21 cellular contexts compared by ENCODE assay signal in the genomic region with DNA sequence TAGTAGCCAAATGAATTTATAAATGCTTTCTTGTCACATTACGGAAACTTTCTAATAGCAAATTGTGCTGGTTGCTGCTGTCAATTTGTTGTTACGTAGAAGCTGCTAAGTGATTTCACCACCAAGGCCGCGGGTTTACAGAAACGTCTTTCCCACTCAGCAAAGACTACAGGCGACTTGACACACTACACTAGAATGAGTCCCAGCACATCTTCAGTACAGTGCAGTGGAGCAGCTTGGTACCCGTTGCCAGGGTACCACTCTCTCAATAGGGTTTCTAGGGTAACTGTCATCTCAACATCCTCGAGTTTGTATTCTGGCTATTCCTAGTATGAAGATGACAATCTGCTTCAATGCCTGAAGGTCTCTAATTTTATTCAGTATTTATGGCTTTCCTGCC.
"Had no signal": no experiment of that assay in that cellular context is flagged by ENCODE, and none has a peak within 500 bp of the region (broad histone marks: within the 10 kb centered on the region; RNA-seq: fewer than 3 reads in every experiment).

No MANE protein-coding gene starts in this region.

- H3K4me3 Mint-ChIP-seq: effector memory CD8-positive, alpha-beta T cell; natural killer cell treated with Interleukin-12 subunit alpha and Interleukin-12 subunit beta and Interleukin-15 and Interleukin-18, amount 100 ng/mL, for 72 hours; stimulated activated naive B cell treated with anti-CD40 and anti-IgM and Interleukin-4, amounts not matched to agents 10 μg/mL and 1 μg/mL and 100 μg/mL, for 72 hours; stimulated activated naive CD8-positive, alpha-beta T cell treated with anti-CD3 and anti-CD28 coated beads, Interleukin-15, amount 100 ng/mL, for 72 hours had no signal

- H3K4me1 Mint-ChIP-seq: stimulated activated naive CD8-positive, alpha-beta T cell treated with anti-CD3 and anti-CD28 coated beads, Interleukin-15, amount 100 ng/mL, for 72 hours had no signal

- H3K9me3 ChIP-seq: pancreas, spleen, thoracic aorta, transverse colon had no signal

- H3K36me3 Mint-ChIP-seq: stimulated activated naive B cell treated with anti-CD40 and anti-IgM and Interleukin-4, amounts not matched to agents 10 μg/mL and 1 μg/mL and 100 μg/mL, for 72 hours had no signal

- H3K4me1 ChIP-seq: pancreas, spleen, transverse colon had no signal

- H3K27me3 ChIP-seq: hepatocyte, pancreas had no signal

- H3K36me3 ChIP-seq: pancreas, spleen, thoracic aorta, transverse colon had no signal

- DNase-seq: cortex of kidney; effector memory CD8-positive, alpha-beta T cell; erythroblast; foreskin melanocyte; left colon; left ventricle myocardium superior; mesenchymal stem cell; midbrain; occipital lobe; pancreas; spleen; stimulated activated CD4-positive, alpha-beta T cell treated with anti-CD3 and anti-CD28 coated beads, Interleukin-2, amount 100 ng/mL, for 24 hours; stimulated activated CD4-positive, alpha-beta T cell treated with anti-CD3 and anti-CD28 coated beads, Interleukin-4, amount 100 ng/mL, for 4 hours; stimulated activated naive B cell treated with anti-CD40 and anti-IgM and Interleukin-4, amounts not matched to agents 10 μg/mL and 1 μg/mL and 100 μg/mL, for 72 hours; stimulated activated naive CD8-positive, alpha-beta T cell treated with anti-CD3 and anti-CD28 coated beads, Interleukin-15, amount 100 ng/mL, for 72 hours; transverse colon had no signal

- H3K4me3 ChIP-seq: hepatocyte, lung, pancreas, spleen, thoracic aorta, transverse colon had no signal

- H3K9me3 Mint-ChIP-seq: effector memory CD8-positive, alpha-beta T cell; natural killer cell treated with Interleukin-12 subunit alpha and Interleukin-12 subunit beta and Interleukin-15 and Interleukin-18, amount 100 ng/mL, for 72 hours; stimulated activated naive B cell treated with anti-CD40 and anti-IgM and Interleukin-4, amounts not matched to agents 10 μg/mL and 1 μg/mL and 100 μg/mL, for 72 hours; stimulated activated naive CD8-positive, alpha-beta T cell treated with anti-CD3 and anti-CD28 coated beads, Interleukin-15, amount 100 ng/mL, for 72 hours had no signal

- H3K27ac Mint-ChIP-seq: effector memory CD8-positive, alpha-beta T cell; natural killer cell treated with Interleukin-12 subunit alpha and Interleukin-12 subunit beta and Interleukin-15 and Interleukin-18, amount 100 ng/mL, for 72 hours; progenitor cell of endocrine pancreas; stimulated activated naive B cell treated with anti-CD40 and anti-IgM and Interleukin-4, amounts not matched to agents 10 μg/mL and 1 μg/mL and 100 μg/mL, for 72 hours; stimulated activated naive CD8-positive, alpha-beta T cell treated with anti-CD3 and anti-CD28 coated beads, Interleukin-15, amount 100 ng/mL, for 72 hours had no signal
